In genomic region chr12:88493651-88494050, GRCh38 we compare ENCODE assay signal across 17 cellular contexts.
DNase-seq lines count a peak whose midpoint lies in the region; ATAC-seq and TF ChIP-seq lines count a peak whose summit lies in the region.
"Had no signal": no experiment of that assay in that cellular context is flagged by ENCODE, and none has a peak within 500 bp of the region (broad histone marks: within the 10 kb centered on the region; RNA-seq: fewer than 3 reads in every experiment).

No MANE protein-coding gene starts in this region.

- no peaks in the 10 kb centered on the region for H3K9me3 ChIP-seq in RWPE2 (ENCODE audit: severe bottlenecking)
- H3K9me3 ChIP-seq: heart left ventricle, prostate gland, thyroid gland had no signal

- H3K4me3 ChIP-seq in RWPE2 (ENCODE audit: severe bottlenecking) = no peak overlapping the region
- no peak overlapping the region for H3K4me3 ChIP-seq in fibroblast of mammary gland (ENCODE audit: control insufficient read depth, low read depth, low read length)
- H3K4me3 ChIP-seq: heart left ventricle, prostate gland, thyroid gland had no signal

- no peak overlapping the region for H3K27ac ChIP-seq in RWPE2 (ENCODE audit: poor library complexity, severe bottlenecking)
- H3K27ac ChIP-seq: heart left ventricle, prostate gland, thyroid gland had no signal

- ATAC-seq in RWPE2 (ENCODE audit: low read depth) (peak; percentile 72), sciatic nerve (no peak), HG03039 (IDR thresholded peaks at IDR 0.05; ENCODE audit: unreplicated experiment) (no peak), GM18868 (IDR thresholded peaks at IDR 0.05; ENCODE audit: unreplicated experiment) (no peak)
- ATAC-seq: heart left ventricle, Right ventricle myocardium inferior had no signal

- intact Hi-C loops in sciatic nerve (cut with DNase I) = no loop called here

- DNase-seq in A172 (ENCODE audit: low spot score) (peak; percentile 1), H4 (ENCODE audit: low spot score) (peak; percentile 14), RWPE2 (ENCODE audit: low spot score) (no peak), fibroblast of mammary gland (ENCODE audit: low read depth) (peak; percentile 96), Kasumi-1 (lab: John Stamatoyannopoulos, UW) (no peak), sciatic nerve (ENCODE audit: low spot score) (no peak)
- DNase-seq: effector CD4-positive, alpha-beta T cell; heart left ventricle; NCI-H1417; NCI-H526 treated with DMSO at 0.1 percent for 48 hours; stimulated activated CD4-positive, alpha-beta T cell treated with anti-CD3 and anti-CD28 coated beads, Interleukin-1b, Interleukin-23, amount 100 ng/mL, for 48 hours; T-helper 9 cell; thyroid gland had no signal

- H3K36me3 ChIP-seq in RWPE2 (ENCODE audit: low read depth) = no peaks in the 10 kb centered on the region
- H3K36me3 ChIP-seq: prostate gland, thyroid gland had no signal

- H3K4me1 ChIP-seq in RWPE2 (ENCODE audit: insufficient read depth, poor library complexity, severe bottlenecking) = peaks cover 5% of the 10 kb centered on the region
- H3K4me1 ChIP-seq: heart left ventricle, prostate gland, thyroid gland had no signal

- TF ChIP-seq CTCF in RWPE2 (IDR thresholded peaks at IDR 0.05; ENCODE audit: poor library complexity, severe bottlenecking) (no peak), fibroblast of mammary gland (conservative IDR thresholded peaks at IDR 0.05; ENCODE audit: control insufficient read depth, insufficient read depth, low read depth, low read length) (no peak)

- no peaks in the 10 kb centered on the region for H3K27me3 ChIP-seq in RWPE2 (ENCODE audit: insufficient read depth, poor library complexity, severe bottlenecking)
- H3K27me3 ChIP-seq: heart left ventricle, thyroid gland had no signal

Comparison
In these comparisons a context has a peak if more than half of its experiments do, and no peak if none do; other contexts are left out.
1. DNase-seq: peak in A172 (single experiment), H4 (single experiment) and fibroblast of mammary gland (single experiment); none in RWPE2 (single experiment), Kasumi-1 (0 of 2) and sciatic nerve (single experiment).